ENCODE assay signal across 9 cellular contexts in the genomic region with DNA sequence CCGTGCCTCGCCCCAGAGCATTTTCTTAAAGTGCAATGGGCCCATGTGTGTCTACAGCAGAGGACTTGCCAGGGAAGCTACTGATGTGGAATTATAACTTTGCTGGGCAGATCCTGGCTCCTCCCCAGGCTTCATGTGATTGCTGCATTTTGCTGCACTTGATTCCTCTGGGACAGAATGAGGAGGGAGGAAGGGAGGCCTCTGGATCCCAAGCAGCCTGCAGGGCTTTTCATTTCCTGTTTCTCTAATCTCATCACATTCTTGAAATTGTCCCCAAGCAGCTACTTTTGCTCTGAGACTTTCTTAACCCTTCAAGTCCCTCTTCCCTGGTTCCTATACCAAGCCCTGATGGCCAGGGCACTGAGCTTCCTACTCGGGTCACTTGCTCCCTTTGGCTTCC.
DNase-seq lines count a peak whose midpoint lies in the region; ATAC-seq, FAIRE-seq and TF ChIP-seq lines count a peak whose summit lies in the region.
"Had no signal": no experiment of that assay in that cellular context is flagged by ENCODE, and none has a peak within 500 bp of the region (broad histone marks: within the 10 kb centered on the region; RNA-seq: fewer than 3 reads in every experiment).

No MANE protein-coding gene starts in this region.

- H3K4ac ChIP-seq in neuronal stem cell (ENCODE audit: low read length), result no peak overlapping the region

- no peak overlapping the region for H2BK120ac ChIP-seq in neuronal stem cell (ENCODE audit: low read depth, low read length)

- H3K23ac ChIP-seq in neuronal stem cell (ENCODE audit: low read depth, low read length, poor library complexity), result no peak overlapping the region

- no peaks in the 10 kb centered on the region for H3K36me3 ChIP-seq in RWPE2 (ENCODE audit: low read depth)
- no peaks in the 10 kb centered on the region for H3K36me3 ChIP-seq in neuronal stem cell (replicated peaks in 1 of 2; ENCODE audit: control insufficient read depth in 2 of 2, insufficient read depth in 2 of 2, low read length in 2 of 2)

- peaks cover 12% of the 10 kb centered on the region for H3K4me1 ChIP-seq in RWPE2 (ENCODE audit: insufficient read depth, poor library complexity, severe bottlenecking)
- peaks cover 6 to 11% of the 10 kb centered on the region in 2 donors for H3K4me1 ChIP-seq in neuronal stem cell (ENCODE audit: control insufficient read depth in 2 of 2, insufficient read depth in 1 of 2, low read depth in 1 of 2, low read length in 2 of 2)

- DNase-seq in COLO829 (ENCODE audit: low spot score) (peak; percentile 81), RWPE2 (ENCODE audit: low spot score) (no peak), fibroblast of the aortic adventitia (ENCODE audit: low read depth) (peak; percentile 82), neuronal stem cell (ENCODE audit: low spot score) (no peak), DMS53 (lab: John Stamatoyannopoulos, UW) (no peak), H54 (ENCODE audit: insufficient read length, low spot score) (no peak), NCI-H146 (lab: John Stamatoyannopoulos, UW) (no peak), SKM-1 (lab: John Stamatoyannopoulos, UW; ENCODE audit: unreplicated experiment) (no peak)

- no peaks in the 10 kb centered on the region for H3K79me1 ChIP-seq in neuronal stem cell (ENCODE audit: low read depth, low read length)

- no peaks in the 10 kb centered on the region for H3K9me3 ChIP-seq in RWPE2 (ENCODE audit: severe bottlenecking)
- no peaks in the 10 kb centered on the region for H3K9me3 ChIP-seq in neuronal stem cell (replicated peaks in 1 of 2; ENCODE audit: control insufficient read depth in 2 of 2, insufficient read depth in 1 of 2, low read depth in 1 of 2, low read length in 2 of 2)

- H3K27me3 ChIP-seq in RWPE2 (ENCODE audit: insufficient read depth, poor library complexity, severe bottlenecking) (no peaks in the 10 kb centered on the region), neuronal stem cell (ENCODE audit: control insufficient read depth in 3 of 3, insufficient read depth in 3 of 3, low read depth in 1 of 3, low read length in 3 of 3) (no peaks in the 10 kb centered on the region)

- ATAC-seq in RWPE2 (ENCODE audit: low read depth), result no peak

- H2AFZ ChIP-seq in neuronal stem cell (ENCODE audit: low read length), result peak overlapping the region; percentile 51

- H3K14ac ChIP-seq in neuronal stem cell (ENCODE audit: low read length), result no peak overlapping the region

- peak overlapping the region; percentile 88 for H3K27ac ChIP-seq in RWPE2 (ENCODE audit: poor library complexity, severe bottlenecking)
- no peak overlapping the region for H3K27ac ChIP-seq in neuronal stem cell (replicated peaks; ENCODE audit: low read length)

- TF ChIP-seq POLR2A in H54 (IDR thresholded peaks at IDR 0.05; ENCODE audit: low read depth, low read length), result no peak

- no peak overlapping the region for H2BK15ac ChIP-seq in neuronal stem cell (ENCODE audit: low read length)

- H3K18ac ChIP-seq in neuronal stem cell (ENCODE audit: low read length), result peak overlapping the region; percentile 67

- TF ChIP-seq CTCF in RWPE2 (IDR thresholded peaks at IDR 0.05; ENCODE audit: poor library complexity, severe bottlenecking) (no peak), fibroblast of the aortic adventitia (IDR thresholded peaks at IDR 0.05; ENCODE audit: insufficient read depth, low read length) (no peak)

- WGBS in neuronal stem cell (ENCODE audit: extremely low coverage in 2 of 2, insufficient read length in 2 of 2, insufficient replicate concordance in 1 of 2), 2 donors, result no CpG with 5 or more reads among the region's 3 CpGs

- H3K9ac ChIP-seq in neuronal stem cell (ENCODE audit: low read depth, low read length, poor library complexity), result no peak overlapping the region

- no peak overlapping the region for H3K4me2 ChIP-seq in neuronal stem cell (ENCODE audit: insufficient read depth, low read length, poor library complexity, severe bottlenecking)

- H4K91ac ChIP-seq in neuronal stem cell (ENCODE audit: low read depth, low read length, poor library complexity), result no peak overlapping the region

- H3K4me3 ChIP-seq in RWPE2 (ENCODE audit: severe bottlenecking) (no peak overlapping the region), fibroblast of the aortic adventitia (ENCODE audit: low read depth, low read length) (no peak overlapping the region), neuronal stem cell (ENCODE audit: low read length in 2 of 2) (no peak overlapping the region)

- no peak overlapping the region for H2AK5ac ChIP-seq in neuronal stem cell (ENCODE audit: low read depth, low read length)

- no peak overlapping the region for H4K8ac ChIP-seq in neuronal stem cell (ENCODE audit: low read depth, low read length)

- no peak overlapping the region for H2BK5ac ChIP-seq in neuronal stem cell (ENCODE audit: low read length)

- no peak for FAIRE-seq in H54 (lab: Jason Lieb, UNC)
- FAIRE-seq: bronchial epithelial cell had no signal

- H2BK12ac ChIP-seq in neuronal stem cell (ENCODE audit: low read length), result no peak overlapping the region

Comparison
In these comparisons a context has a peak if more than half of its experiments do, and no peak if none do; other contexts are left out.
1. DNase-seq: peak in COLO829 (single experiment) and fibroblast of the aortic adventitia (single experiment); none in RWPE2 (single experiment), neuronal stem cell (single experiment), DMS53 (single experiment), H54 (single experiment), NCI-H146 (single experiment) and SKM-1 (single experiment).